8 cellular contexts compared by ENCODE assay signal in the genomic region with DNA sequence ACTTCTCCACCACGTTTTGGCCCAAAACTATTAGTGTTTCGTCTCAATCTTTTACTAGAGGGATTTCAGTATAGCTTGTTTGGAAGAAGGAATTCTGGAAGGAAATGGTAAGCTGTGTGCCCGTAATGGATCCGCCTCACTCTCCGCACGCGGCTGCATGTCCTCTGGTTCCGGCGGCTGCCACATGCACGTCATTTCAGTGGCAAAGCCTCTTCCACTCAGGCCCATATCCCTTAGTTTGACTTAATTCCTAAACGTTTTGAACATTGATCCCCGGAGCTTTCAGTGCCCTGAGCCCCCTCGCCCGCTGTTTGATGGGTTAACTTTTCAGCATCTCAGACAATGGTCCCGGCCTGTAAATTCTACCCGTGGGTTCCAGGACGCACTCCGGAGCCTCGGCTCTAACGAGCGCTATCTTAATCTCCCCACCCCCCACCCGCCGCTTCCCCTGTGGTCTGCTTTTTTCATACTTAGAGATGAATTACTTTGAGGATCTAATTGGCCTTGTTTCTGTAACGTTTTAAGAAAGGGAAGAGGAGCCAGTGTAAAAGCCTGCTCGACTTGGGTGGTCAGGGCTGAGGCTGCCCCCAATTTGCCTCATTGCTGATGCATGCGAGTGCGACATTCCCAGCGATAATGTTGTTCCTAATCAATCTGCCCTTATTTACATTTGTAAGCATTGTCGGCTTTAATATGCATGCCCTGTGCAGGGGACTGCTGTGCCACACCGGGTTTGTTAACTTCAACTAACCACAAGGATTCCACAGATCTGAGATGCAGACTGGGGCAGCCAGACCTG. TPM values are rescaled to one million over a fixed set of nuclear protein-coding genes. Genes with fewer than 3 reads are reported as not detected.
A peak's percentile ranks its signal among the peaks of the same experiment; 100 is the strongest.
DNase-seq lines count a peak whose midpoint lies in the region; ATAC-seq and TF ChIP-seq lines count a peak whose summit lies in the region.

No MANE protein-coding gene starts in this region.

- 39 to 40% methylated on average over 30 of the region's 30 CpGs for WGBS in heart right ventricle, 2 donors
- 4% methylated on average over 30 of the region's 30 CpGs for WGBS in hepatocyte (ENCODE audit: low lambda C conversion rate, missing lambda C conversion rate)

- H3K27ac Mint-ChIP-seq in activated CD4-positive, alpha-beta memory T cell treated with anti-CD3 and anti-CD28 coated beads for 36 hours, result peak overlapping the region; percentile 34

- peak overlapping the region in 9 of 10 donors; percentile 69 to 97 (median 82) for H3K4me3 ChIP-seq in heart right ventricle
- peak overlapping the region; percentile 97 for H3K4me3 ChIP-seq in hepatocyte
- H3K4me3 ChIP-seq in stomach smooth muscle (ENCODE audit: low read length in 2 of 2), result peak overlapping the region; percentile 75 to 92

- H3K36me3 Mint-ChIP-seq in activated CD4-positive, alpha-beta memory T cell treated with anti-CD3 and anti-CD28 coated beads for 36 hours, result no peaks in the 10 kb centered on the region

- peak overlapping the region; percentile 86 for H3K4me3 Mint-ChIP-seq in activated CD4-positive, alpha-beta memory T cell treated with anti-CD3 and anti-CD28 coated beads for 36 hours

- H3K27me3 ChIP-seq in heart right ventricle (peaks cover 0 to 87% (median 0%) of the 10 kb centered on the region in 7 donors), hepatocyte (no peaks in the 10 kb centered on the region), stomach smooth muscle (ENCODE audit: control insufficient read depth in 1 of 2, insufficient read depth in 2 of 2, low read length in 2 of 2) (peaks cover 0 to 10% of the 10 kb centered on the region in 2 donors)

- no peaks in the 10 kb centered on the region for H3K9me2 ChIP-seq in hepatocyte (replicated peaks; ENCODE audit: insufficient read depth)

- no peak for DNase-seq in heart right ventricle
- DNase-seq in Right ventricle myocardium inferior (ENCODE audit: missing footprints), result no peak
- no peak for DNase-seq in activated CD4-positive, alpha-beta memory T cell treated with anti-CD3 and anti-CD28 coated beads for 36 hours
- peak; percentile 46 for DNase-seq in hepatocyte (ENCODE audit: low spot score)
- no peak for DNase-seq in NCI-H510A treated with DMSO at 0.1 percent for 48 hours (lab: John Stamatoyannopoulos, UW)

- POLR2A ChIA-PET in activated CD4-positive, alpha-beta memory T cell treated with anti-CD3 and anti-CD28 coated beads for 36 hours (lab: Charles Lee), result interaction anchor here (0.9 kb wide), 1 partner anchor 9 kb away, joined by 3 read pairs; no protein-coding TSS in a partner anchor

- peak overlapping the region; percentile 88 for H3K4me2 ChIP-seq in hepatocyte

- H4K20me1 ChIP-seq in hepatocyte (ENCODE audit: insufficient read depth, poor library complexity, severe bottlenecking), result no peaks in the 10 kb centered on the region

- CTCF ChIA-PET in activated CD4-positive, alpha-beta memory T cell treated with anti-CD3 and anti-CD28 coated beads for 36 hours (lab: Charles Lee), result no interaction called here

- peaks cover 35% of the 10 kb centered on the region for H3K4me1 Mint-ChIP-seq in activated CD4-positive, alpha-beta memory T cell treated with anti-CD3 and anti-CD28 coated beads for 36 hours (ENCODE audit: low read depth)

- H2AFZ ChIP-seq in hepatocyte, result peak overlapping the region; percentile 60

- intact Hi-C loops in heart right ventricle (cut with DNase I) (loop anchor here in 9 of 10 donors (5.0 to 10.0 kb wide), 10 partner anchors 63 to 703 kb away; a partner anchor contains a TSS), Right ventricle myocardium inferior (cut with DNase I) (loop anchor here (5.0 kb wide), 2 partner anchors 115 to 195 kb away; a partner anchor contains a TSS)
- intact Hi-C loops in activated CD4-positive, alpha-beta memory T cell treated with anti-CD3 and anti-CD28 coated beads for 36 hours (cut with micrococcal nuclease), result loop anchor here (2.0 to 10.0 kb wide), 5 partner anchors 49 to 510 kb away; a partner anchor contains a TSS

- TF ChIP-seq CTCF in heart right ventricle (IDR thresholded peaks at IDR 0.05) (no peak), hepatocyte (IDR thresholded peaks at IDR 0.05; ENCODE audit: poor library complexity) (no peak)

- H3K9me3 ChIP-seq in heart right ventricle (no peaks in the 10 kb centered on the region), hepatocyte (ENCODE audit: low read depth) (no peaks in the 10 kb centered on the region), stomach smooth muscle (ENCODE audit: control insufficient read depth in 2 of 2, low read length in 2 of 2) (no peaks in the 10 kb centered on the region)

- no peaks in the 10 kb centered on the region for H3K36me3 ChIP-seq in heart right ventricle
- H3K36me3 ChIP-seq in hepatocyte (replicated peaks; ENCODE audit: insufficient read depth, low read depth), result no peaks in the 10 kb centered on the region
- H3K36me3 ChIP-seq in stomach smooth muscle (ENCODE audit: control insufficient read depth in 2 of 2, insufficient read depth in 2 of 2, low read length in 2 of 2), result no peaks in the 10 kb centered on the region

- no peak for ATAC-seq in heart right ventricle
- ATAC-seq in Right ventricle myocardium inferior, result no peak
- ATAC-seq in HG03439 (IDR thresholded peaks at IDR 0.05; ENCODE audit: unreplicated experiment), result no peak
- ATAC-seq in HG02798 (IDR thresholded peaks at IDR 0.05; ENCODE audit: poor library complexity, unreplicated experiment), result no peak

- H3K27me3 Mint-ChIP-seq in activated CD4-positive, alpha-beta memory T cell treated with anti-CD3 and anti-CD28 coated beads for 36 hours, result peaks cover 24% of the 10 kb centered on the region

- peaks cover 5 to 39% (median 28%) of the 10 kb centered on the region in 9 donors for H3K4me1 ChIP-seq in heart right ventricle
- no peaks in the 10 kb centered on the region for H3K4me1 ChIP-seq in hepatocyte (ENCODE audit: insufficient read depth)
- peaks cover 25% of the 10 kb centered on the region for H3K4me1 ChIP-seq in stomach smooth muscle (ENCODE audit: control insufficient read depth, insufficient read depth, low read length)

- H3K79me2 ChIP-seq in hepatocyte, result peaks cover 65% of the 10 kb centered on the region

- no peaks in the 10 kb centered on the region for H3K9me3 Mint-ChIP-seq in activated CD4-positive, alpha-beta memory T cell treated with anti-CD3 and anti-CD28 coated beads for 36 hours

- peak overlapping the region; percentile 1 to 13 for H3K9ac ChIP-seq in stomach smooth muscle (ENCODE audit: low read length in 2 of 2)

- peak overlapping the region in 8 of 10 donors; percentile 75 to 98 (median 92) for H3K27ac ChIP-seq in heart right ventricle
- H3K27ac ChIP-seq in hepatocyte, result peak overlapping the region; percentile 100
- no peak overlapping the region for H3K27ac ChIP-seq in stomach smooth muscle (ENCODE audit: low read length)

RNA-seq across cellular contexts. Expression of a gene that starts 4.6 kb away (rescaled TPM):
- total RNA-seq in heart right ventricle (1 to 10 TPM; 3.6 to 10.0 (median 7.8) TPM), Right ventricle myocardium inferior (10.4 TPM), hepatocyte (29.7 and 36.8 TPM in 2 replicates)
- polyA plus RNA-seq in heart right ventricle (1 to 10 TPM; 1.6 to 3.7 TPM), hepatocyte (36.0 and 44.1 TPM in 2 replicates)
- total RNA-seq in activated CD4-positive, alpha-beta memory T cell treated with anti-CD3 and anti-CD28 coated beads for 36 hours, result 1 to 10 TPM; 3.9 to 6.3 TPM
